Comparison of ENCODE assay signal across 16 cellular contexts in the genomic region with DNA sequence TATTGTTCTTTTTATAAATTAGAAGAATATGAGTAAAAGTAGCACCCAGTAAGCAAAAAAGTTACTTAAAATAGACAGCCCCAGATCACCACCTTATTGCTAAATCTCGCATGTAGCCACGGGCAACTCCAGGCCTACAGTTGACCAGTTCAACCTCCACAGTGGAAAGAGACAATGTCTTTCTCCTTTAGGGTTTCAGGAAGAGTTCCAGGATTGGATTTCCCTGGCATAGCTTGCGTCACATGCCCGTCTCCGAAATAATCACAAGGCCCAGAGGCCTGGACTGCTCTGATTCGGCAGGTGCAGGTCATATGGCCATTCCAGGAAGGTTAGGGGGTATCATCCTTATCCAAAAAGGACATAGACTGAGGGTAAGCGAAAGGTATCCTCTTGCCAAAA. TPM values are rescaled to one million over a fixed set of nuclear protein-coding genes. Genes with fewer than 3 reads are reported as not detected.
DNase-seq lines count a peak whose midpoint lies in the region; ATAC-seq and TF ChIP-seq lines count a peak whose summit lies in the region.
"Had no signal": no experiment of that assay in that cellular context is flagged by ENCODE, and none has a peak within 500 bp of the region (broad histone marks: within the 10 kb centered on the region; RNA-seq: fewer than 3 reads in every experiment).

No MANE protein-coding gene starts in this region.

- H3K4me2 ChIP-seq in mammary epithelial cell (ENCODE audit: insufficient read depth, low read depth, low read length), result peak overlapping the region; percentile 53

- in situ Hi-C loops in mammary epithelial cell (cut with MboI; ENCODE audit: low sequenced_read_pairs in 2 of 2), result no loop called here

- intact Hi-C loops in mammary epithelial cell (cut with micrococcal nuclease) (loop anchor here (1.0 kb wide), 2 partner anchors 9 to 53 kb away; a partner anchor contains a TSS), lower lobe of right lung (cut with DNase I) (no loop called here), stomach (cut with DNase I; ENCODE audit: low total_unique reads) (no loop called here), adrenal gland (cut with DNase I) (no loop called here), mucosa of descending colon (cut with DNase I, micrococcal nuclease) (no loop called here)

- TF ChIP-seq CTCF in HFFc6 (IDR thresholded peaks at IDR 0.05), result no peak
- no peak for TF ChIP-seq CTCF in mammary epithelial cell (conservative IDR thresholded peaks at IDR 0.05 in 1 of 2, IDR thresholded peaks at IDR 0.05 in 1 of 2; ENCODE audit: extremely low read depth in 1 of 2, insufficient read depth in 1 of 2, low read depth in 1 of 2, low read length in 2 of 2)
- TF ChIP-seq CTCF in lower lobe of right lung (IDR thresholded peaks at IDR 0.05), result no peak
- TF ChIP-seq CTCF in stomach (IDR thresholded peaks at IDR 0.05), result no peak
- no peak for TF ChIP-seq CTCF in adrenal gland (IDR thresholded peaks at IDR 0.05)
- TF ChIP-seq CTCF in mucosa of descending colon (IDR thresholded peaks at IDR 0.05), result no peak

- H3K36me3 ChIP-seq in mammary epithelial cell (ENCODE audit: insufficient read depth, low read length), result no peaks in the 10 kb centered on the region
- H3K36me3 ChIP-seq in lower lobe of right lung, result no peaks in the 10 kb centered on the region
- H3K36me3 ChIP-seq in stomach, result no peaks in the 10 kb centered on the region
- H3K36me3 ChIP-seq in adrenal gland (replicated peaks in 1 of 2), result no peaks in the 10 kb centered on the region
- H3K36me3 ChIP-seq in mucosa of descending colon (ENCODE audit: low read depth), result no peaks in the 10 kb centered on the region

- H3K9ac ChIP-seq in mammary epithelial cell (ENCODE audit: insufficient read depth, low read length), result peak overlapping the region; percentile 58

- ATAC-seq in lower lobe of right lung, result no peak
- no peak for ATAC-seq in mucosa of descending colon
- no peak for ATAC-seq in GM21825 (IDR thresholded peaks at IDR 0.05; ENCODE audit: unreplicated experiment)

- no peaks in the 10 kb centered on the region for H3K36me3 Mint-ChIP-seq in HFFc6 (ENCODE audit: low read depth)
- H3K36me3 Mint-ChIP-seq: activated naive CD4-positive, alpha-beta T cell treated with anti-CD3 and anti-CD28 coated beads, Interleukin-2, amount 10 ng/mL, durations not matched to agents 7 days and 5 days; naive B cell had no signal

- TF ChIP-seq POLR2A in stomach (IDR thresholded peaks at IDR 0.05) (no peak), adrenal gland (IDR thresholded peaks at IDR 0.05) (no peak)

- peak overlapping the region; percentile 94 for H3K27ac ChIP-seq in mammary epithelial cell (ENCODE audit: insufficient read depth, low read depth, low read length)
- peak overlapping the region; percentile 54 for H3K27ac ChIP-seq in lower lobe of right lung
- peak overlapping the region in 4 of 5 donors; percentile 40 to 81 (median 66) for H3K27ac ChIP-seq in stomach
- peak overlapping the region in 2 of 5 donors; percentile 58 to 59 for H3K27ac ChIP-seq in adrenal gland

- no peaks in the 10 kb centered on the region for H3K9me3 ChIP-seq in mammary epithelial cell (replicated peaks; ENCODE audit: insufficient read depth, low read length)
- no peaks in the 10 kb centered on the region for H3K9me3 ChIP-seq in lower lobe of right lung
- H3K9me3 ChIP-seq in stomach, result no peaks in the 10 kb centered on the region
- H3K9me3 ChIP-seq in adrenal gland (replicated peaks in 1 of 3), result no peaks in the 10 kb centered on the region
- H3K9me3 ChIP-seq in mucosa of descending colon, result no peaks in the 10 kb centered on the region

- H3K4me3 ChIP-seq in mammary epithelial cell (replicated peaks in 1 of 3; ENCODE audit: insufficient read depth in 1 of 3, low read depth in 2 of 3, low read length in 3 of 3) (no peak overlapping the region), lower lobe of right lung (no peak overlapping the region), stomach (no peak overlapping the region), adrenal gland (no peak overlapping the region), mucosa of descending colon (no peak overlapping the region)

- H2AFZ ChIP-seq in mammary epithelial cell (ENCODE audit: low read depth, low read length), result no peak overlapping the region

- peaks cover 54% of the 10 kb centered on the region for H3K4me1 Mint-ChIP-seq in HFFc6 (ENCODE audit: low read depth)
- H3K4me1 Mint-ChIP-seq: naive B cell had no signal

- CTCF ChIA-PET in mammary epithelial cell (lab: Charles Lee; ENCODE audit: low non-redundant PET), result no interaction called here

- H3K9me3 Mint-ChIP-seq in HFFc6, result no peaks in the 10 kb centered on the region
- H3K9me3 Mint-ChIP-seq: activated naive CD4-positive, alpha-beta T cell treated with anti-CD3 and anti-CD28 coated beads, Interleukin-2, amount 10 ng/mL, durations not matched to agents 7 days and 5 days; naive B cell had no signal

- 96% methylated on average over 4 of the region's 7 CpGs for WGBS in mammary epithelial cell (ENCODE audit: low coverage, missing lambda C conversion rate)
- 80 to 92% (median 84%) methylated on average over 7 of the region's 7 CpGs for WGBS in stomach, 5 donors
- 81 to 87% (median 83%) methylated on average over 7 of the region's 7 CpGs for WGBS in adrenal gland, 4 donors

- H3K4me3 Mint-ChIP-seq in HFFc6, result peak overlapping the region; percentile 77; the same call in 1 of the 2 replicates
- H3K4me3 Mint-ChIP-seq: activated naive CD4-positive, alpha-beta T cell treated with anti-CD3 and anti-CD28 coated beads, Interleukin-2, amount 10 ng/mL, durations not matched to agents 7 days and 5 days had no signal

- H3K27me3 ChIP-seq in mammary epithelial cell (ENCODE audit: insufficient read depth, low read length) (no peaks in the 10 kb centered on the region), lower lobe of right lung (ENCODE audit: low read depth) (no peaks in the 10 kb centered on the region), stomach (no peaks in the 10 kb centered on the region), adrenal gland (no peaks in the 10 kb centered on the region)

- peak overlapping the region; percentile 97 for H3K27ac Mint-ChIP-seq in HFFc6
- H3K27ac Mint-ChIP-seq: activated naive CD4-positive, alpha-beta T cell treated with anti-CD3 and anti-CD28 coated beads, Interleukin-2, amount 10 ng/mL, durations not matched to agents 7 days and 5 days had no signal

- DNase-seq in HFFc6, result no peak
- no peak for DNase-seq in mammary epithelial cell
- no peak for DNase-seq in lower lobe of right lung
- no peak for DNase-seq in stomach
- no peak for DNase-seq in adrenal gland
- DNase-seq in mucosa of descending colon, result no peak
- no peak for DNase-seq in COLO668 (lab: John Stamatoyannopoulos, UW; ENCODE audit: unreplicated experiment)
- DNase-seq: activated naive CD4-positive, alpha-beta T cell treated with anti-CD3 and anti-CD28 coated beads, Interleukin-2, amount 10 ng/mL, durations not matched to agents 7 days and 5 days; DMS79 treated with DMSO at 0.1 percent for 48 hours; effector memory CD4-positive, alpha-beta T cell; islet precursor cell; naive B cell; NCI-H2081 treated with DMSO at 0.1 percent for 48 hours; NCI-H526; retina had no signal

- H4K20me1 ChIP-seq in mammary epithelial cell (ENCODE audit: insufficient read depth, low read length), result no peaks in the 10 kb centered on the region

- no TSS peak for BruUV-seq in mammary epithelial cell (replicated peaks; lab: Mats Ljungman, UMichigan)

- dilution Hi-C loops in mammary epithelial cell (cut with HindIII; ENCODE audit: low sequenced_read_pairs), result loop anchor here (5.0 kb wide), 2 partner anchors 35 to 50 kb away; a partner anchor contains a TSS

- H3K4me1 ChIP-seq in mammary epithelial cell (ENCODE audit: insufficient read depth, low read length) (peaks cover 27% of the 10 kb centered on the region), lower lobe of right lung (peaks cover 30% of the 10 kb centered on the region), stomach (peaks cover 0 to 26% (median 7%) of the 10 kb centered on the region in 4 donors), adrenal gland (replicated peaks in 1 of 2) (peaks cover 5 to 16% of the 10 kb centered on the region in 2 donors), mucosa of descending colon (ENCODE audit: low read depth) (peaks cover 11% of the 10 kb centered on the region)

- no peak for TF ChIP-seq EP300 in stomach (IDR thresholded peaks at IDR 0.05)

- no peaks in the 10 kb centered on the region for H3K79me2 ChIP-seq in mammary epithelial cell (ENCODE audit: insufficient read depth, low read length)

- H3K27me3 Mint-ChIP-seq in HFFc6 (ENCODE audit: insufficient read depth), result peaks cover 2% of the 10 kb centered on the region

RNA-seq across cellular contexts. Expression of a gene that starts 9.9 kb away (rescaled TPM):
- total RNA-seq in HFFc6 (2021; fragmentation: NEBNext Ultra II Directional; extraction: Animal tissue kit (Norgen Biotek cat#: 25700)), result 10 to 100 TPM; 75.0 to 95.8 (median 89.0) TPM
- total RNA-seq in mammary epithelial cell (10 to 100 TPM; 64.0 to 65.0 TPM), lower lobe of right lung (47.1 TPM), stomach (100 to 1,000 TPM in 2 of 5 donors, 10 to 100 TPM in 3; 28.6 to 137 (median 52.1) TPM), adrenal gland (100 to 1,000 TPM in 2 of 8 donors, 10 to 100 TPM in 6; 49.1 to 194 (median 74.1) TPM), mucosa of descending colon (10 to 100 TPM; 33.5 to 48.0 (median 35.9) TPM)
- polyA plus RNA-seq in mammary epithelial cell (92.4 TPM), stomach (10 to 100 TPM; 70.7 to 88.0 (median 77.8) TPM), adrenal gland (100 to 1,000 TPM in 1 of 3 donors, 10 to 100 TPM in 2; 68.1 to 130 (median 97.5) TPM)
- 130 TPM for polyA minus RNA-seq in mammary epithelial cell

RNA-seq across cellular contexts. Expression of a gene that starts 33.6 kb away (rescaled TPM):
- total RNA-seq in HFFc6 (2021; fragmentation: NEBNext Ultra II Directional; extraction: Animal tissue kit (Norgen Biotek cat#: 25700)), result 10 to 100 TPM in 1 of 6 experiments, 1 to 10 TPM in 5; 5.6 to 10.2 (median 6.9) TPM
- 100 to 1,000 TPM in 1 of 2 donors, 10 to 100 TPM in 1; 32.5 to 116 TPM for total RNA-seq in mammary epithelial cell
- polyA plus RNA-seq in mammary epithelial cell, result 31.9 TPM
- polyA minus RNA-seq in mammary epithelial cell, result 38.5 TPM
- 43.2 TPM for total RNA-seq in lower lobe of right lung
- 10 to 100 TPM in 3 of 5 donors, 1 to 10 TPM in 2; 1.2 to 39.8 (median 27.7) TPM for total RNA-seq in stomach
- polyA plus RNA-seq in stomach, result 10 to 100 TPM in 2 of 3 donors, 1 to 10 TPM in 1; 8.5 to 15.0 (median 11.8) TPM
- 1 to 10 TPM in 7 of 8 donors, under 1 TPM in 1; 0.54 to 9.8 (median 5.0) TPM for total RNA-seq in adrenal gland
- 1 to 10 TPM; 3.0 to 6.2 (median 5.6) TPM for polyA plus RNA-seq in adrenal gland
- total RNA-seq in mucosa of descending colon, result 10 to 100 TPM in 2 of 3 donors, 1 to 10 TPM in 1; 8.8 to 15.7 (median 13.1) TPM

RNA-seq across cellular contexts. Expression of a gene that starts 47.2 kb away (rescaled TPM):
- not detected for total RNA-seq in HFFc6 (2021; fragmentation: NEBNext Ultra II Directional; extraction: Animal tissue kit (Norgen Biotek cat#: 25700))
- total RNA-seq in mammary epithelial cell (under 1 TPM; under 0.01 to 0.54 TPM), lower lobe of right lung (0.32 TPM), stomach (not detected), adrenal gland (not detected), mucosa of descending colon (under 1 TPM in 2 of 3 donors, not detected in 1; 0.23 to 0.46 TPM)
- polyA plus RNA-seq in mammary epithelial cell (0.07 TPM), stomach (under 1 TPM in 1 of 3 donors, not detected in 2; 0.30 TPM), adrenal gland (under 1 TPM in 2 of 3 donors, not detected in 1; 0.13 to 0.32 TPM)
- not detected for polyA minus RNA-seq in mammary epithelial cell
